Comparison of ENCODE assay signal across 8 cellular contexts in the genomic region with DNA sequence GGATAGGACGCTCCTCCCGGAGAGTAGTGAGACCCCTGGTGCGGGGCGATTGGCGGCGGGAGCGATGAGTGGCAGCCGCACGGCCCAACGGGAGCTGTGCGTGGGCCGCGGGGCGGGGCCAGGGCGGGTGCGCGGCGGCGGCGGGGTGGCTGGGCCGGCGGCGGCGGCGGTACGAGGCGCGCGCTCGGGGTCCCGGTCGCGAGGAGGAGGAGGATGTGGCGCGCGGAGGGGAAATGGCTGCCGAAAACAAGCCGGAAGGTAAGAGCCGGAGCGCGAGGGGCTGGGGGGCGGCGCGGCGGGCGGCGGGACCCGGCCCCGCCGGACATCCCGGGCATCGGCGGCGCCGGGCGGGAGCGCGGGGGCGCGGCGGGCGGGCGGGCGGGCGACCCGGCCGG. TPM values are rescaled to one million over a fixed set of nuclear protein-coding genes. Genes with fewer than 3 reads are reported as not detected.
A peak's percentile ranks its signal among the peaks of the same experiment; 100 is the strongest.
DNase-seq lines count a peak whose midpoint lies in the region; ATAC-seq and TF ChIP-seq lines count a peak whose summit lies in the region.

A gene with protein sequence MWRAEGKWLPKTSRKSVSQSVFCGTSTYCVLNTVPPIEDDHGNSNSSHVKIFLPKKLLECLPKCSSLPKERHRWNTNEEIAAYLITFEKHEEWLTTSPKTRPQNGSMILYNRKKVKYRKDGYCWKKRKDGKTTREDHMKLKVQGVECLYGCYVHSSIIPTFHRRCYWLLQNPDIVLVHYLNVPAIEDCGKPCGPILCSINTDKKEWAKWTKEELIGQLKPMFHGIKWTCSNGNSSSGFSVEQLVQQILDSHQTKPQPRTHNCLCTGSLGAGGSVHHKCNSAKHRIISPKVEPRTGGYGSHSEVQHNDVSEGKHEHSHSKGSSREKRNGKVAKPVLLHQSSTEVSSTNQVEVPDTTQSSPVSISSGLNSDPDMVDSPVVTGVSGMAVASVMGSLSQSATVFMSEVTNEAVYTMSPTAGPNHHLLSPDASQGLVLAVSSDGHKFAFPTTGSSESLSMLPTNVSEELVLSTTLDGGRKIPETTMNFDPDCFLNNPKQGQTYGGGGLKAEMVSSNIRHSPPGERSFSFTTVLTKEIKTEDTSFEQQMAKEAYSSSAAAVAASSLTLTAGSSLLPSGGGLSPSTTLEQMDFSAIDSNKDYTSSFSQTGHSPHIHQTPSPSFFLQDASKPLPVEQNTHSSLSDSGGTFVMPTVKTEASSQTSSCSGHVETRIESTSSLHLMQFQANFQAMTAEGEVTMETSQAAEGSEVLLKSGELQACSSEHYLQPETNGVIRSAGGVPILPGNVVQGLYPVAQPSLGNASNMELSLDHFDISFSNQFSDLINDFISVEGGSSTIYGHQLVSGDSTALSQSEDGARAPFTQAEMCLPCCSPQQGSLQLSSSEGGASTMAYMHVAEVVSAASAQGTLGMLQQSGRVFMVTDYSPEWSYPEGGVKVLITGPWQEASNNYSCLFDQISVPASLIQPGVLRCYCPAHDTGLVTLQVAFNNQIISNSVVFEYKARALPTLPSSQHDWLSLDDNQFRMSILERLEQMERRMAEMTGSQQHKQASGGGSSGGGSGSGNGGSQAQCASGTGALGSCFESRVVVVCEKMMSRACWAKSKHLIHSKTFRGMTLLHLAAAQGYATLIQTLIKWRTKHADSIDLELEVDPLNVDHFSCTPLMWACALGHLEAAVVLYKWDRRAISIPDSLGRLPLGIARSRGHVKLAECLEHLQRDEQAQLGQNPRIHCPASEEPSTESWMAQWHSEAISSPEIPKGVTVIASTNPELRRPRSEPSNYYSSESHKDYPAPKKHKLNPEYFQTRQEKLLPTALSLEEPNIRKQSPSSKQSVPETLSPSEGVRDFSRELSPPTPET (N-terminal part only) (plus strand): TSS at position 137 of the 395 bp plus-strand sequence. CDS start 77 bp downstream, at position 214.

- peak; percentile 75 for ATAC-seq in HG02678 (IDR thresholded peaks at IDR 0.05; ENCODE audit: unreplicated experiment)
- peak; percentile 85 for ATAC-seq in T-helper 17 cell
- no peak for ATAC-seq in GM21619 (IDR thresholded peaks at IDR 0.05; ENCODE audit: unreplicated experiment)
- ATAC-seq in GM21515 (IDR thresholded peaks at IDR 0.05; ENCODE audit: unreplicated experiment), result no peak

- H3K27ac ChIP-seq in ovary, result peak within 1 kb of the TSS; percentile 98 to 99

- intact Hi-C loops in ovary (cut with DNase I), result no loop called here

- peak within 1 kb of the TSS; percentile 100 for H3K4me3 Mint-ChIP-seq in T-helper 17 cell

- H3K9ac ChIP-seq in ES-I3 (ENCODE audit: low read depth, low read length), result peak within 1 kb of the TSS; percentile 80

- peaks cover 21% of the 10 kb centered on the region; the same call in 1 of the 2 replicates for H3K4me1 ChIP-seq in ES-I3 (ENCODE audit: insufficient read depth, low read length)
- H3K4me1 ChIP-seq in ovary (ENCODE audit: insufficient read depth), result peaks cover 8% of the 10 kb centered on the region

- peaks cover 42% of the 10 kb centered on the region for H3K4me1 Mint-ChIP-seq in T-helper 17 cell

- WGBS in ovary, 3 donors, result 1 to 2% (median 1%) methylated on average over 14 to 64 of the region's 67 CpGs

- DNase-seq in T-helper 17 cell (peak in 1 of 3 donors; percentile 97), fibroblast of the aortic adventitia (ENCODE audit: low read depth) (no peak), ovary (no peak), NCI-H69 (lab: John Stamatoyannopoulos, UW) (no peak)

- peak within 1 kb of the TSS; percentile 98 for H3K27ac Mint-ChIP-seq in T-helper 17 cell

- TF ChIP-seq POLR2A in ovary (IDR thresholded peaks at IDR 0.05), result peak; percentile 46

- TF ChIP-seq CTCF in fibroblast of the aortic adventitia (IDR thresholded peaks at IDR 0.05; ENCODE audit: insufficient read depth, low read length), result no peak
- no peak for TF ChIP-seq CTCF in ovary (IDR thresholded peaks at IDR 0.05)

- H3K4me3 ChIP-seq in fibroblast of the aortic adventitia (ENCODE audit: low read depth, low read length) (peak within 1 kb of the TSS; percentile 80), ovary (peak within 1 kb of the TSS; percentile 82)

- H3K36me3 ChIP-seq in ES-I3 (ENCODE audit: insufficient read depth, low read length) (no peaks in the 10 kb centered on the region; the same call in 1 of the 2 replicates), ovary (no peaks in the 10 kb centered on the region)

- no peak for TF ChIP-seq EP300 in ovary (IDR thresholded peaks at IDR 0.05)

- H3K27me3 ChIP-seq in ovary, result no peaks in the 10 kb centered on the region

- peaks cover 3% of the 10 kb centered on the region for H3K36me3 Mint-ChIP-seq in T-helper 17 cell (ENCODE audit: low read depth)

- no peaks in the 10 kb centered on the region for H3K27me3 Mint-ChIP-seq in T-helper 17 cell

- H3K9me3 ChIP-seq in ES-I3 (ENCODE audit: control insufficient read depth, insufficient read depth, low read length) (no peaks in the 10 kb centered on the region), T-helper 17 cell (ENCODE audit: control insufficient read depth, low read length, poor library complexity, severe bottlenecking) (no peaks in the 10 kb centered on the region), ovary (no peaks in the 10 kb centered on the region)

RNA-seq across cellular contexts. Expression of the gene that starts here (rescaled TPM):
- total RNA-seq in T-helper 17 cell (10 to 100 TPM; 55.3 to 69.5 TPM), fibroblast of the aortic adventitia (ENCODE audit: low replicate concordance) (66.6 and 91.9 TPM in 2 replicates), ovary (10 to 100 TPM; 51.1 to 93.2 (median 63.1) TPM)
- polyA plus RNA-seq in ovary, result 100 to 1,000 TPM in 1 of 2 donors, 10 to 100 TPM in 1; 88.5 to 150 TPM

Comparison
In these comparisons a context has a peak if more than half of its experiments do, and no peak if none do; other contexts are left out.
1. ATAC-seq: peak in HG02678 (single experiment) and T-helper 17 cell (single experiment); none in GM21619 (single experiment) and GM21515 (single experiment).